Comparison of ENCODE assay signal across 1 cellular context in the genomic region with DNA sequence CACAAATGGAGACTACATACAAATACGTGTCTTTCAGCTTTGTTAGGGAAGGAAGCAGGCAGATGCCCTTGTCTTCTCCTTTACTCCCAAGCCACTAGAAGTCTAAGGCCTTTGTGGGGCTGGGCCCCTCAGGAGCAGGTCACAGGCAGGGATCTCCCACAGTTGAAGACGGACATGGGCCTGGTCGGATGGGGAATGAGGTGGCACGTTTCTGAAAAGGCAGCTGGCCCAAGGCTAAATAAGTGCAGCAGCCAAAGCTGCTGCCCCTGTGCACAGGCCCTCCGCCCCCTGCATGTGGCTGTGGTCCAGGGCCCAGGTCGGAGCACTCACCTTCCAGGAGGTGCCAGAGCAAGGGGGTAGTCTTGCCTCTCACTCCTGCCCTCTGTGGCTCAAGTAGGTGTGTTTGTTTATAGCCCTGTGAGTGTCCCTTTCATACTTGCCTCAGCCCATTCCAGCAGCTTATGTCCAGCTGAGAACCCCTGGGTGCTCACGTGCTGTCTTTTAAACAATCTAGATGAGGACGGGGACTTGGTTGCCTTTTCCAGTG.
TF ChIP-seq lines count a peak whose summit lies in the region.

No MANE protein-coding gene starts in this region.

TF ChIP-seq in HepG2, 621 proteins besides CTCF, POLR2A, EP300 and RAD21 (continued from another document):
- peak; percentile 52; the same call in 1 of the 2 replicates for TF ChIP-seq POLR2AphosphoS5 (IDR thresholded peaks at IDR 0.05; ENCODE audit: low read depth, low read length)
TF ChIP-seq in HepG2: peak in this region for 10.
